25 cellular contexts compared by ENCODE assay signal in genomic region chr2:58968885-58969284, GRCh38.
"Had no signal": no experiment of that assay in that cellular context is flagged by ENCODE, and none has a peak within 500 bp of the region (broad histone marks: within the 10 kb centered on the region; RNA-seq: fewer than 3 reads in every experiment).

No MANE protein-coding gene starts in this region.

- H2AFZ ChIP-seq: neural progenitor cell, parathyroid adenoma had no signal

- H3K9me3 ChIP-seq: ovary, prostate gland, right atrium auricular region, right lobe of liver, sigmoid colon, stomach, thoracic aorta, thyroid gland, tibial nerve, upper lobe of left lung, vagina had no signal

- H3K79me2 ChIP-seq: parathyroid adenoma had no signal

- H3K27ac ChIP-seq: neural progenitor cell, ovary, parathyroid adenoma, prostate gland, right atrium auricular region, right lobe of liver, sigmoid colon, stomach, thoracic aorta, thyroid gland, tibial nerve, upper lobe of left lung, vagina had no signal

- H3K36me3 ChIP-seq: neural progenitor cell, ovary, prostate gland, right atrium auricular region, right lobe of liver, sigmoid colon, stomach, thoracic aorta, thyroid gland, tibial nerve, upper lobe of left lung, vagina had no signal

- DNase-seq: natural killer cell; occipital lobe; ovary; retina; right lobe of liver; sigmoid colon; small intestine; stimulated activated CD4-positive, alpha-beta T cell treated with anti-CD3 and anti-CD28 coated beads, Interleukin-15, amount 100 ng/mL, for 24 hours; stimulated activated CD4-positive, alpha-beta T cell treated with anti-CD3 and anti-CD28 coated beads, Interleukin-2, amount 100 ng/mL, for 24 hours; stimulated activated CD4-positive, alpha-beta T cell treated with anti-CD3 and anti-CD28 coated beads, Interleukin-2, amount 100 ng/mL, for 48 hours; stimulated activated CD4-positive, alpha-beta T cell treated with anti-CD3 and anti-CD28 coated beads, Interleukin-4, amount 100 ng/mL, for 24 hours; stimulated activated naive B cell treated with anti-CD40 and anti-IgM and Interleukin-4, amounts not matched to agents 10 μg/mL and 1 μg/mL and 100 μg/mL, for 72 hours; stimulated activated naive CD4-positive, alpha-beta T cell treated with Interleukin-2 at 50 U/mL for 16 hours; stomach; thyroid gland; trophoblast cell; upper lobe of left lung had no signal

- H3K4me2 ChIP-seq: neural progenitor cell had no signal

- ATAC-seq: natural killer cell; right lobe of liver; stimulated activated effector memory CD8-positive, alpha-beta T cell treated with anti-CD3 and anti-CD28 coated beads, Interleukin-12 subunit alpha, Interleukin-12 subunit beta, amount 100 ng/mL, for 72 hours; stimulated activated naive B cell treated with anti-CD40 and anti-IgM and Interleukin-4, amounts not matched to agents 10 μg/mL and 1 μg/mL and 100 μg/mL, for 72 hours had no signal

- H3K4me3 ChIP-seq: neural progenitor cell, ovary, prostate gland, right atrium auricular region, right lobe of liver, sigmoid colon, stomach, thoracic aorta, thyroid gland, tibial nerve, upper lobe of left lung, vagina had no signal

- H3K27me3 ChIP-seq: neural progenitor cell, ovary, right atrium auricular region, right lobe of liver, sigmoid colon, stomach, thyroid gland, tibial nerve, upper lobe of left lung, vagina had no signal

- H3K9ac ChIP-seq: neural progenitor cell, parathyroid adenoma had no signal

- H3K4me1 ChIP-seq: parathyroid adenoma, prostate gland, right atrium auricular region, stomach, upper lobe of left lung, vagina had no signal
